ENCODE assay signal across 12 cellular contexts in the genomic region with DNA sequence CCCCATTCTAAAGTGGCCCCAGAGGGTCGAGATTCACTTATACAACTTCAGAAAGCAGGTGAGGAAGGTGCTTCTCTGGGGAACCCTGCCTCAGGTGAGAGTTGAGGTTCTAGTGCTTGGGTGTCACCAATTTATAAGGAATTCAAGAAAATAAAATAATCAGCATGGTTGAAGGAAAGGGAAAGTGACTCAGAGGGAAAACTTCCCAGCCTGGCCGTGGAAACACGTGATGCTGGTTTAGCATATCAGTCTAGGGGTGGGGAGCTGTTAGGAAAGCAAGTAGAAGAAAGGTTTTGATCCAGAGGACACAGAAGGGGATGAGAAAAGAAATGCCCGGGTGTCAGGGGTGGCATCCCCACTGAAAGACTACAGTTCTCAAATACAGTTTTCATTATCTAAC. TPM values are rescaled to one million over a fixed set of nuclear protein-coding genes. Genes with fewer than 3 reads are reported as not detected.
DNase-seq lines count a peak whose midpoint lies in the region; ATAC-seq and TF ChIP-seq lines count a peak whose summit lies in the region.
"Had no signal": no experiment of that assay in that cellular context is flagged by ENCODE, and none has a peak within 500 bp of the region (broad histone marks: within the 10 kb centered on the region; RNA-seq: fewer than 3 reads in every experiment).

No MANE protein-coding gene starts in this region.

- H3K79me2 ChIP-seq in PC-9 (ENCODE audit: low read depth) (no peaks in the 10 kb centered on the region), osteoblast (ENCODE audit: insufficient read depth, low read length) (no peaks in the 10 kb centered on the region)

- H3K27ac Mint-ChIP-seq in Calu3 (ENCODE audit: unreplicated experiment) = peak overlapping the region; percentile 19
- H3K27ac Mint-ChIP-seq in activated CD8-positive, alpha-beta T cell treated with anti-CD3 and anti-CD28 coated beads, Interleukin-2, amount 10 ng/mL, durations not matched to agents 7 days and 5 days = no peak overlapping the region
- H3K27ac Mint-ChIP-seq: CD8-positive, alpha-beta T cell had no signal

- H3K36me3 Mint-ChIP-seq in Calu3 (ENCODE audit: insufficient read depth, unreplicated experiment) = no peaks in the 10 kb centered on the region
- no peaks in the 10 kb centered on the region for H3K36me3 Mint-ChIP-seq in activated CD8-positive, alpha-beta T cell treated with anti-CD3 and anti-CD28 coated beads, Interleukin-2, amount 10 ng/mL, durations not matched to agents 7 days and 5 days (ENCODE audit: low read depth)
- H3K36me3 Mint-ChIP-seq: CD8-positive, alpha-beta T cell had no signal

- no peak overlapping the region for H2AFZ ChIP-seq in PC-9
- peak overlapping the region; percentile 85 for H2AFZ ChIP-seq in osteoblast (ENCODE audit: low read length)

- intact Hi-C loops in Calu3 (cut with micrococcal nuclease; ENCODE audit: unreplicated experiment) = no loop called here
- intact Hi-C loops in PC-9 (cut with micrococcal nuclease; ENCODE audit: unreplicated experiment) = no loop called here

- H3K9me2 ChIP-seq in PC-9 (ENCODE audit: insufficient read depth) = no peaks in the 10 kb centered on the region

- CTCF ChIA-PET in Calu3 (lab: Charles Lee) (interaction anchor here (1.0 to 2.4 kb wide), 3 partner anchors 126 to 183 kb away, joined by 3 to 8 read pairs (median 6); a partner anchor contains a TSS), PC-9 (lab: Charles Lee) (interaction anchor here (0.6 kb wide), 1 partner anchor 301 kb away, joined by 3 read pairs; no protein-coding TSS in a partner anchor), GM10248 (lab: Yijun Ruan, JAX) (interaction anchor here (0.9 to 1.0 kb wide), 2 partner anchors 12 to 126 kb away, joined by 3 read pairs; no protein-coding TSS in a partner anchor)
- CTCF ChIA-PET in activated CD8-positive, alpha-beta T cell treated with anti-CD3 and anti-CD28 coated beads, Interleukin-2, amount 10 ng/mL, durations not matched to agents 7 days and 5 days (lab: Charles Lee) = interaction anchor here (2.3 kb wide), 1 partner anchor 182 kb away, joined by 12 read pairs; no protein-coding TSS in a partner anchor

- H3K4me2 ChIP-seq in PC-9 (peak overlapping the region; percentile 18), osteoblast (ENCODE audit: insufficient read depth, low read length) (peak overlapping the region; percentile 34)

- H3K9me3 ChIP-seq in PC-9 (ENCODE audit: insufficient read depth, low read depth) (no peaks in the 10 kb centered on the region), osteoblast (ENCODE audit: low read depth, low read length) (no peaks in the 10 kb centered on the region)

- no peak for ATAC-seq in activated CD8-positive, alpha-beta T cell treated with anti-CD3 and anti-CD28 coated beads, Interleukin-2, amount 10 ng/mL, durations not matched to agents 7 days and 5 days
- no peak for ATAC-seq in GM18517 (IDR thresholded peaks at IDR 0.05; ENCODE audit: unreplicated experiment)
- ATAC-seq: CD8-positive, alpha-beta T cell had no signal

- H3K27me3 ChIP-seq in PC-9 (ENCODE audit: insufficient read depth, low read depth) (no peaks in the 10 kb centered on the region), osteoblast (ENCODE audit: insufficient read depth, low read length) (no peaks in the 10 kb centered on the region)

- DNase-seq in Calu3 (peak; percentile 42), PC-9 (peak; percentile 18 to 48), epithelial cell of esophagus (ENCODE audit: low read depth) (peak; percentile 49), osteoblast (ENCODE audit: insufficient read length, low spot score, missing footprints) (peak; percentile 91), GM10248 (ENCODE audit: extremely low spot score) (no peak), SIG-M5 (lab: John Stamatoyannopoulos, UW) (no peak)
- DNase-seq in activated CD8-positive, alpha-beta T cell treated with anti-CD3 and anti-CD28 coated beads, Interleukin-2, amount 10 ng/mL, durations not matched to agents 7 days and 5 days = no peak
- DNase-seq: central memory CD4-positive, alpha-beta T cell; midbrain had no signal

- no peaks in the 10 kb centered on the region for H3K36me3 ChIP-seq in PC-9 (ENCODE audit: low read depth)
- no peaks in the 10 kb centered on the region for H3K36me3 ChIP-seq in osteoblast (ENCODE audit: insufficient read depth, low read length)

- H3K9me3 Mint-ChIP-seq in Calu3 (ENCODE audit: low read depth, unreplicated experiment) = no peaks in the 10 kb centered on the region
- no peaks in the 10 kb centered on the region for H3K9me3 Mint-ChIP-seq in activated CD8-positive, alpha-beta T cell treated with anti-CD3 and anti-CD28 coated beads, Interleukin-2, amount 10 ng/mL, durations not matched to agents 7 days and 5 days (ENCODE audit: insufficient read depth)
- H3K9me3 Mint-ChIP-seq: CD8-positive, alpha-beta T cell had no signal

- no peak overlapping the region for H3K4me3 ChIP-seq in PC-9
- H3K4me3 ChIP-seq in epithelial cell of esophagus (ENCODE audit: low read length) = no peak overlapping the region
- H3K4me3 ChIP-seq in osteoblast (ENCODE audit: insufficient read depth, low read length) = no peak overlapping the region

- no peak overlapping the region for H3K4me3 Mint-ChIP-seq in Calu3 (ENCODE audit: low read depth, unreplicated experiment)
- no peak overlapping the region for H3K4me3 Mint-ChIP-seq in activated CD8-positive, alpha-beta T cell treated with anti-CD3 and anti-CD28 coated beads, Interleukin-2, amount 10 ng/mL, durations not matched to agents 7 days and 5 days
- H3K4me3 Mint-ChIP-seq: CD8-positive, alpha-beta T cell had no signal

- TF ChIP-seq CTCF in Calu3 (IDR thresholded peaks at IDR 0.05; ENCODE audit: unreplicated experiment) (no peak), PC-9 (conservative IDR thresholded peaks at IDR 0.05) (no peak), epithelial cell of esophagus (IDR thresholded peaks at IDR 0.05; ENCODE audit: insufficient read depth, low read depth, low read length, missing control alignments) (no peak), osteoblast (IDR thresholded peaks at IDR 0.05; ENCODE audit: extremely low read depth, low read depth, low read length) (no peak), GM10248 (IDR thresholded peaks at IDR 0.05; ENCODE audit: control extremely low read depth, extremely low read depth, low read depth, missing control alignments) (no peak)

- POLR2A ChIA-PET in PC-9 (lab: Charles Lee; ENCODE audit: unreplicated experiment) = interaction anchor here (0.7 kb wide), 1 partner anchor 38 kb away, joined by 7 read pairs; a partner anchor contains a TSS
- POLR2A ChIA-PET in activated CD8-positive, alpha-beta T cell treated with anti-CD3 and anti-CD28 coated beads, Interleukin-2, amount 10 ng/mL, durations not matched to agents 7 days and 5 days (lab: Charles Lee) = no interaction called here
- POLR2A ChIA-PET in GM10248 (lab: Yijun Ruan, JAX) = no interaction called here

- H3K4me1 ChIP-seq in PC-9 (replicated peaks; ENCODE audit: insufficient read depth) (peaks cover 20% of the 10 kb centered on the region), osteoblast (ENCODE audit: insufficient read depth, low read length) (peaks cover 11% of the 10 kb centered on the region)

- peaks cover 38% of the 10 kb centered on the region for H3K4me1 Mint-ChIP-seq in Calu3 (ENCODE audit: low read depth, unreplicated experiment)
- no peaks in the 10 kb centered on the region for H3K4me1 Mint-ChIP-seq in activated CD8-positive, alpha-beta T cell treated with anti-CD3 and anti-CD28 coated beads, Interleukin-2, amount 10 ng/mL, durations not matched to agents 7 days and 5 days (ENCODE audit: low read depth)

- H3K27ac ChIP-seq in PC-9 = no peak overlapping the region
- peak overlapping the region; percentile 3 for H3K27ac ChIP-seq in osteoblast (ENCODE audit: low read depth, low read length)

- BruUV-seq in Calu3 (replicated peaks; lab: Mats Ljungman, UMichigan) = no TSS peak
- BruUV-seq in PC-9 (replicated peaks; lab: Mats Ljungman, UMichigan) = no TSS peak

- H3F3A ChIP-seq in PC-9 (ENCODE audit: insufficient read depth, low read depth) = no peaks in the 10 kb centered on the region

- H4K20me1 ChIP-seq in PC-9 (ENCODE audit: insufficient read depth) (no peaks in the 10 kb centered on the region), osteoblast (ENCODE audit: insufficient read depth, low read length) (no peaks in the 10 kb centered on the region)

- no peaks in the 10 kb centered on the region for H3K27me3 Mint-ChIP-seq in Calu3 (ENCODE audit: unreplicated experiment)
- H3K27me3 Mint-ChIP-seq in activated CD8-positive, alpha-beta T cell treated with anti-CD3 and anti-CD28 coated beads, Interleukin-2, amount 10 ng/mL, durations not matched to agents 7 days and 5 days (ENCODE audit: low read depth) = peaks cover 2% of the 10 kb centered on the region

RNA-seq across cellular contexts. Expression of a gene that starts 37.7 kb away (rescaled TPM):
- total RNA-seq in Calu3 (2022) (20.7 and 24.4 TPM in 2 replicates), PC-9 (2021) (55.6 and 58.0 TPM in 2 replicates), osteoblast (not detected in 2 replicates)
- not detected for total RNA-seq in activated CD8-positive, alpha-beta T cell treated with anti-CD3 and anti-CD28 coated beads, Interleukin-2, amount 10 ng/mL, durations not matched to agents 7 days and 5 days
- total RNA-seq: CD8-positive, alpha-beta T cell had no signal

RNA-seq across cellular contexts. Expression of a gene that starts 53.3 kb away (rescaled TPM):
- total RNA-seq in Calu3 (2022) (16.8 and 19.9 TPM in 2 replicates), PC-9 (2021) (23.3 and 29.3 TPM in 2 replicates), osteoblast (not detected in 2 replicates)
- total RNA-seq in activated CD8-positive, alpha-beta T cell treated with anti-CD3 and anti-CD28 coated beads, Interleukin-2, amount 10 ng/mL, durations not matched to agents 7 days and 5 days = not detected
- total RNA-seq: CD8-positive, alpha-beta T cell; skeletal muscle tissue had no signal

RNA-seq across cellular contexts. Expression of a gene that starts 59.9 kb away (rescaled TPM):
- 0.26 and 0.56 TPM in 2 replicates for total RNA-seq in Calu3 (2022)
- 1.6 and 1.7 TPM in 2 replicates for total RNA-seq in PC-9 (2021)
- total RNA-seq in osteoblast = under 0.01 TPM in 1 of 2 replicates, not detected in the other
- total RNA-seq in activated CD8-positive, alpha-beta T cell treated with anti-CD3 and anti-CD28 coated beads, Interleukin-2, amount 10 ng/mL, durations not matched to agents 7 days and 5 days = not detected
- total RNA-seq: CD8-positive, alpha-beta T cell had no signal

RNA-seq across cellular contexts. Expression of a gene that starts 60.0 kb away (rescaled TPM):
- total RNA-seq in Calu3 (2022) = 128 and 132 TPM in 2 replicates
- total RNA-seq in PC-9 (2021) = 151 and 153 TPM in 2 replicates
- 46.3 and 50.7 TPM in 2 replicates for total RNA-seq in osteoblast
- 10 to 100 TPM; 58.8 to 59.0 TPM for total RNA-seq in activated CD8-positive, alpha-beta T cell treated with anti-CD3 and anti-CD28 coated beads, Interleukin-2, amount 10 ng/mL, durations not matched to agents 7 days and 5 days

Comparison
In these comparisons a context has a peak if more than half of its experiments do, and no peak if none do; other contexts are left out.
1. DNase-seq: peak in Calu3 (single experiment), PC-9 (2 of 2), epithelial cell of esophagus (single experiment) and osteoblast (single experiment); none in activated CD8-positive, alpha-beta T cell treated with anti-CD3 and anti-CD28 coated beads, Interleukin-2, amount 10 ng/mL, durations not matched to agents 7 days and 5 days (single experiment), GM10248 (single experiment) and SIG-M5 (single experiment).
2. RNA of a gene that starts 37.7 kb away (total RNA-seq): 55.6 to 58.0 TPM in PC-9 and 20.7 to 24.4 TPM in Calu3; not detected in osteoblast and not detected in activated CD8-positive, alpha-beta T cell treated with anti-CD3 and anti-CD28 coated beads, Interleukin-2, amount 10 ng/mL, durations not matched to agents 7 days and 5 days; every median in the first group is over 10 times any median in the second.
3. RNA of a gene that starts 53.3 kb away (total RNA-seq): 23.3 to 29.3 TPM in PC-9 and 16.8 to 19.9 TPM in Calu3; not detected in osteoblast and not detected in activated CD8-positive, alpha-beta T cell treated with anti-CD3 and anti-CD28 coated beads, Interleukin-2, amount 10 ng/mL, durations not matched to agents 7 days and 5 days; every median in the first group is over 10 times any median in the second.